19 cellular contexts compared by ENCODE assay signal in genomic region chr18:46296656-46297055, GRCh38.
"Had no signal": no experiment of that assay in that cellular context is flagged by ENCODE, and none has a peak within 500 bp of the region (broad histone marks: within the 10 kb centered on the region; RNA-seq: fewer than 3 reads in every experiment).

No MANE protein-coding gene starts in this region.

- ATAC-seq: activated CD4-positive, alpha-beta T cell treated with anti-CD3 and anti-CD28 coated beads for 36 hours; PC-3 had no signal

- H3K27ac Mint-ChIP-seq: activated CD4-positive, alpha-beta memory T cell treated with anti-CD3 and anti-CD28 coated beads, Interleukin-2, amount 10 ng/mL, durations not matched to agents 7 days and 5 days; activated CD4-positive, alpha-beta T cell treated with anti-CD3 and anti-CD28 coated beads for 36 hours; activated naive CD4-positive, alpha-beta T cell treated with anti-CD3 and anti-CD28 coated beads, Interleukin-2, amount 50 U/mL, for 24 hours had no signal

- H3K36me3 Mint-ChIP-seq: activated naive CD4-positive, alpha-beta T cell treated with anti-CD3 and anti-CD28 coated beads, Interleukin-2, amount 50 U/mL, for 24 hours had no signal

- H3K4me1 Mint-ChIP-seq: activated CD4-positive, alpha-beta T cell treated with anti-CD3 and anti-CD28 coated beads for 36 hours had no signal

- H3K9me3 Mint-ChIP-seq: activated CD4-positive, alpha-beta memory T cell treated with anti-CD3 and anti-CD28 coated beads, Interleukin-2, amount 10 ng/mL, durations not matched to agents 7 days and 5 days; activated naive CD4-positive, alpha-beta T cell treated with anti-CD3 and anti-CD28 coated beads, Interleukin-2, amount 50 U/mL, for 24 hours had no signal

- DNase-seq: activated CD4-positive, alpha-beta memory T cell treated with anti-CD3 and anti-CD28 coated beads, Interleukin-2, amount 10 ng/mL, durations not matched to agents 7 days and 5 days; activated CD4-positive, alpha-beta T cell treated with anti-CD3 and anti-CD28 coated beads for 36 hours; activated CD4-positive, alpha-beta T cell treated with anti-CD3 and anti-CD28 coated beads, Interleukin-2, amount 50 U/mL, for 1 hour; activated naive CD4-positive, alpha-beta T cell; activated T-cell treated with anti-CD3 and anti-CD28 coated beads for 4 hours; caudate nucleus; Karpas-422; MM.1S; NCI-H1105; NCI-H1436; NCI-H1694 treated with DMSO at 0.1 percent for 48 hours; NCI-H2029 treated with DMSO at 0.1 percent for 48 hours; NCI-H345; NCI-H510A; PC-3; SHP77 treated with DMSO at 0.1 percent for 48 hours; T-helper 2 cell; T1000 had no signal

- H3K4me3 Mint-ChIP-seq: activated CD4-positive, alpha-beta memory T cell treated with anti-CD3 and anti-CD28 coated beads, Interleukin-2, amount 10 ng/mL, durations not matched to agents 7 days and 5 days; activated CD4-positive, alpha-beta T cell treated with anti-CD3 and anti-CD28 coated beads for 36 hours; activated naive CD4-positive, alpha-beta T cell treated with anti-CD3 and anti-CD28 coated beads, Interleukin-2, amount 50 U/mL, for 24 hours had no signal
